Comparison of ENCODE assay signal across 17 cellular contexts in the genomic region with DNA sequence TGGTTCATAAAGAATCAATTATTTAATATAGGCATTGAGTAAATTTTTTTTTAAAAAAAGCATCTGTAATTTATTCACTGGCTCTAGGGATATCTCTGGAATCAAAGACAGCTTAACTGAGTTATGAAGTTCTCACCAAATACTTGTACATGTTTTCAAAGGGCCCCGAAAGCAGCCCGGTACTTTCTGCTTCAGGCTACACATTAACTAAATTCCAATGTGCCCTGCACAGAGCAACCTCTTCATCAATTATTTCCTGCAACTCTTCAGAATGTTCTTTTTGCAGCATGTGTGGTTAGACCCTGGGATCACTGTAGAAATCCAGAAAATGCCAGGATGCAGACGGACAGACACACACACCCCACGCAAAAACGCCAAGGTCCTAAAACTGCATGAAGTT.
"Had no signal": no experiment of that assay in that cellular context is flagged by ENCODE, and none has a peak within 500 bp of the region (broad histone marks: within the 10 kb centered on the region; RNA-seq: fewer than 3 reads in every experiment).

No MANE protein-coding gene starts in this region.

- H3K4me1 ChIP-seq: tibial nerve had no signal

- H3K27me3 ChIP-seq: hepatocyte, tibial nerve had no signal

- H3K27ac ChIP-seq: hepatocyte, tibial nerve had no signal

- H3K36me3 ChIP-seq: tibial nerve had no signal

- H3K27ac Mint-ChIP-seq: activated CD4-positive, alpha-beta T cell treated with anti-CD3 and anti-CD28 coated beads, Interleukin-2, amount 10 ng/mL, durations not matched to agents 7 days and 5 days; activated naive CD8-positive, alpha-beta T cell treated with anti-CD3 and anti-CD28 coated beads, Interleukin-2, amount 10 ng/mL, durations not matched to agents 7 days and 5 days; activated T-cell treated with anti-CD3 and anti-CD28 coated beads, Interleukin-2, amount 50 U/mL, for 72 hours; dendritic cell treated with granulocyte-macrophage colony-stimulating factor and Interleukin-4, amounts not matched to agents 40 ng/mL and 50 ng/mL, for 4 days; naive B cell had no signal

- H3K9me3 ChIP-seq: tibial nerve had no signal

- ATAC-seq: activated T-cell treated with anti-CD3 and anti-CD28 coated beads, Interleukin-2, amount 50 U/mL, for 72 hours had no signal

- H3K4me2 ChIP-seq: hepatocyte had no signal

- H3K4me3 ChIP-seq: hepatocyte, tibial nerve had no signal

- H3K36me3 Mint-ChIP-seq: activated naive CD8-positive, alpha-beta T cell treated with anti-CD3 and anti-CD28 coated beads, Interleukin-2, amount 10 ng/mL, durations not matched to agents 7 days and 5 days; naive B cell had no signal

- H3K9me3 Mint-ChIP-seq: activated CD4-positive, alpha-beta T cell treated with anti-CD3 and anti-CD28 coated beads, Interleukin-2, amount 10 ng/mL, durations not matched to agents 7 days and 5 days; activated naive CD8-positive, alpha-beta T cell treated with anti-CD3 and anti-CD28 coated beads, Interleukin-2, amount 10 ng/mL, durations not matched to agents 7 days and 5 days; activated T-cell treated with anti-CD3 and anti-CD28 coated beads, Interleukin-2, amount 50 U/mL, for 72 hours; dendritic cell treated with granulocyte-macrophage colony-stimulating factor and Interleukin-4, amounts not matched to agents 40 ng/mL and 50 ng/mL, for 4 days; naive B cell had no signal

- H3K27me3 Mint-ChIP-seq: naive B cell had no signal

- DNase-seq: activated CD4-positive, alpha-beta T cell treated with anti-CD3 and anti-CD28 coated beads, Interleukin-2, amount 10 ng/mL, durations not matched to agents 7 days and 5 days; activated CD8-positive, alpha-beta memory T cell treated with anti-CD3 and anti-CD28 coated beads, Interleukin-2, amount 50 U/mL, for 48 hours; activated gamma-delta T cell treated with Interleukin-2 at 50 U/mL for 16 hours; activated naive CD8-positive, alpha-beta T cell treated with anti-CD3 and anti-CD28 coated beads, Interleukin-2, amount 10 ng/mL, durations not matched to agents 7 days and 5 days; activated T-cell treated with anti-CD3 and anti-CD28 coated beads, Interleukin-2, amount 50 U/mL, for 72 hours; aorta; erythroblast; kidney; naive B cell; nucleus accumbens; posterior cingulate gyrus; stimulated activated CD4-positive, alpha-beta T cell treated with anti-CD3 and anti-CD28 coated beads, Interleukin-4, amount 100 ng/mL, for 1 hour; stimulated activated naive CD4-positive, alpha-beta T cell; substantia nigra had no signal

- H3K4me1 Mint-ChIP-seq: activated naive CD8-positive, alpha-beta T cell treated with anti-CD3 and anti-CD28 coated beads, Interleukin-2, amount 10 ng/mL, durations not matched to agents 7 days and 5 days; naive B cell had no signal

- H3K4me3 Mint-ChIP-seq: activated CD4-positive, alpha-beta T cell treated with anti-CD3 and anti-CD28 coated beads, Interleukin-2, amount 10 ng/mL, durations not matched to agents 7 days and 5 days; activated naive CD8-positive, alpha-beta T cell treated with anti-CD3 and anti-CD28 coated beads, Interleukin-2, amount 10 ng/mL, durations not matched to agents 7 days and 5 days; activated T-cell treated with anti-CD3 and anti-CD28 coated beads, Interleukin-2, amount 50 U/mL, for 72 hours; dendritic cell treated with granulocyte-macrophage colony-stimulating factor and Interleukin-4, amounts not matched to agents 40 ng/mL and 50 ng/mL, for 4 days; naive B cell had no signal

- H2AFZ ChIP-seq: hepatocyte had no signal
